ENCODE assay signal across 8 cellular contexts in the genomic region with DNA sequence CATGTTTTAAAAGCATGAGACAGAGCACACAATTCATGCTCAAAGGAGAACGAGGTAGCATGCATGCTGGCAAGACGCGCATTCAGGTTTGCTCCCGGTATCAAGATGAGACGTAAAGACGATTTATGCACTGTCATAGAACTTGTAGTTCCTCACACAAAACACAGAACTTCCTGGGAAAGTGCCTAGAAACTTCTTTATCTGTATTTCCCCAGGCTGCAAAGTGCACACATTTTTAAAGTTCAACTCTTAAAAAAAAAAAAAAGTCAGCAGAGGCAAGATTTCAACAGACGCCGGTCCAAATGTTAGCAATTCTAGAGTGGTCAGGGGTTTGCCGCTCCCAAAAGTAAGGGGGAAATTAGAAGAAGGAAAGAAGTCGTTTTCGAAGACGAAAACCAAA.
DNase-seq lines count a peak whose midpoint lies in the region; ATAC-seq and TF ChIP-seq lines count a peak whose summit lies in the region.

No MANE protein-coding gene starts in this region.

- TF ChIP-seq CTCF in left lung (IDR thresholded peaks at IDR 0.05), result no peak
- no peak for TF ChIP-seq CTCF in thoracic aorta (IDR thresholded peaks at IDR 0.05)

- H3K27me3 ChIP-seq in left lung, result no peaks in the 10 kb centered on the region
- H3K27me3 ChIP-seq in thoracic aorta (replicated peaks; ENCODE audit: insufficient read depth), result no peaks in the 10 kb centered on the region

- H3K27ac ChIP-seq in left lung, result peak overlapping the region; percentile 45 to 81
- peak overlapping the region; percentile 90 to 91 for H3K27ac ChIP-seq in thoracic aorta

- peak overlapping the region; percentile 54 for H3K4me3 Mint-ChIP-seq in activated CD4-positive, alpha-beta T cell treated with anti-CD3 and anti-CD28 coated beads for 36 hours
- peak overlapping the region; percentile 33 for H3K4me3 Mint-ChIP-seq in activated T-helper 17 cell treated with anti-CD3 and anti-CD28 coated beads, Interleukin-2, amount 50 U/mL, for 72 hours

- peaks cover 11% of the 10 kb centered on the region for H3K4me1 Mint-ChIP-seq in activated CD4-positive, alpha-beta T cell treated with anti-CD3 and anti-CD28 coated beads for 36 hours
- H3K4me1 Mint-ChIP-seq in activated T-helper 17 cell treated with anti-CD3 and anti-CD28 coated beads, Interleukin-2, amount 50 U/mL, for 72 hours, result no peaks in the 10 kb centered on the region

- no peaks in the 10 kb centered on the region for H3K36me3 ChIP-seq in left lung
- no peaks in the 10 kb centered on the region for H3K36me3 ChIP-seq in thoracic aorta

- CTCF ChIA-PET in activated CD4-positive, alpha-beta T cell treated with anti-CD3 and anti-CD28 coated beads for 36 hours (lab: Charles Lee), result interaction anchor here (0.6 to 1.6 kb wide), 5 partner anchors 8 to 74 kb away, joined by 3 to 12 read pairs (median 3); no protein-coding TSS in a partner anchor

- POLR2A ChIA-PET in activated CD4-positive, alpha-beta T cell treated with anti-CD3 and anti-CD28 coated beads for 36 hours (lab: Charles Lee), result no interaction called here

- no peaks in the 10 kb centered on the region for H3K9me3 Mint-ChIP-seq in activated CD4-positive, alpha-beta T cell treated with anti-CD3 and anti-CD28 coated beads for 36 hours (ENCODE audit: low read depth)
- H3K9me3 Mint-ChIP-seq in activated T-helper 17 cell treated with anti-CD3 and anti-CD28 coated beads, Interleukin-2, amount 50 U/mL, for 72 hours, result no peaks in the 10 kb centered on the region

- H3K4me3 ChIP-seq in left lung (peak overlapping the region in 1 of 2 donors; percentile 27), thoracic aorta (peak overlapping the region; percentile 69)

- intact Hi-C loops in activated CD4-positive, alpha-beta T cell treated with anti-CD3 and anti-CD28 coated beads for 36 hours (cut with DNase I, micrococcal nuclease), result loop anchor here (2.0 to 10.0 kb wide), 3 partner anchors 94 to 214 kb away; no protein-coding TSS in a partner anchor
- intact Hi-C loops in left lung (cut with DNase I), result no loop called here

- peak overlapping the region; percentile 61 for H3K27ac Mint-ChIP-seq in activated CD4-positive, alpha-beta T cell treated with anti-CD3 and anti-CD28 coated beads for 36 hours
- H3K27ac Mint-ChIP-seq in activated T-helper 17 cell treated with anti-CD3 and anti-CD28 coated beads, Interleukin-2, amount 50 U/mL, for 72 hours, result no peak overlapping the region

- H3K4me1 ChIP-seq in left lung, result no peaks in the 10 kb centered on the region
- peaks cover 50 to 63% of the 10 kb centered on the region in 2 donors for H3K4me1 ChIP-seq in thoracic aorta (ENCODE audit: control insufficient read depth in 1 of 2, low read depth in 2 of 2)

- H3K9me3 ChIP-seq in left lung (no peaks in the 10 kb centered on the region), thoracic aorta (no peaks in the 10 kb centered on the region)

- no peak for DNase-seq in activated CD4-positive, alpha-beta T cell treated with anti-CD3 and anti-CD28 coated beads for 36 hours
- no peak for DNase-seq in activated CD4-positive, alpha-beta T cell treated with anti-CD3 and anti-CD28 coated beads, Interleukin-2, amount 50 U/mL, for 48 hours
- DNase-seq in left lung, result no peak
- no peak for DNase-seq in thoracic aorta (ENCODE audit: low spot score)
- no peak for DNase-seq in COLO829 (ENCODE audit: low spot score)
- no peak for DNase-seq in stimulated activated CD4-positive, alpha-beta T cell treated with anti-CD3 and anti-CD28 coated beads, Interleukin-4, amount 100 ng/mL, for 24 hours

- no peaks in the 10 kb centered on the region for H3K36me3 Mint-ChIP-seq in activated CD4-positive, alpha-beta T cell treated with anti-CD3 and anti-CD28 coated beads for 36 hours (ENCODE audit: low read depth)
- H3K36me3 Mint-ChIP-seq in activated T-helper 17 cell treated with anti-CD3 and anti-CD28 coated beads, Interleukin-2, amount 50 U/mL, for 72 hours (ENCODE audit: low read depth), result no peaks in the 10 kb centered on the region

- no peaks in the 10 kb centered on the region for H3K27me3 Mint-ChIP-seq in activated CD4-positive, alpha-beta T cell treated with anti-CD3 and anti-CD28 coated beads for 36 hours
- H3K27me3 Mint-ChIP-seq in activated T-helper 17 cell treated with anti-CD3 and anti-CD28 coated beads, Interleukin-2, amount 50 U/mL, for 72 hours, result peaks cover 3% of the 10 kb centered on the region

- no peak for ATAC-seq in activated CD4-positive, alpha-beta T cell treated with anti-CD3 and anti-CD28 coated beads for 36 hours
- ATAC-seq in activated T-helper 17 cell treated with anti-CD3 and anti-CD28 coated beads, Interleukin-2, amount 50 U/mL, for 72 hours (replicated peaks), result no peak
- peak; percentile 53 for ATAC-seq in left lung
- no peak for ATAC-seq in thoracic aorta (ENCODE audit: insufficient number of reproducible peaks, low FRiP score, low read depth)
- no peak for ATAC-seq in GM18909 (IDR thresholded peaks at IDR 0.05; ENCODE audit: poor library complexity, unreplicated experiment)

Comparison
In these comparisons a context has a peak if more than half of its experiments do, and no peak if none do; other contexts are left out.
1. intact Hi-C loops: an anchor here in activated CD4-positive, alpha-beta T cell treated with anti-CD3 and anti-CD28 coated beads for 36 hours (2.0 to 10.0 kb wide); none called in left lung.